ENCODE assay signal across 8 cellular contexts in genomic region chr5:138465288-138466057, GRCh38. TPM values are rescaled to one million over a fixed set of nuclear protein-coding genes. Genes with fewer than 3 reads are reported as not detected.
DNase-seq lines count a peak whose midpoint lies in the region; ATAC-seq and TF ChIP-seq lines count a peak whose summit lies in the region.

Gene EGR1, plus strand, starts transcription at chr5:138465479. Its CDS starts 283 bp downstream, at chr5:138465762.

- under 1% methylated on average over 62 of the region's 76 CpGs for WGBS in prostate gland
- under 1% methylated on average over 76 of the region's 76 CpGs for WGBS in urinary bladder

- H3K27me3 ChIP-seq in right atrium auricular region (no peaks in the 10 kb centered on the region), prostate gland (replicated peaks; ENCODE audit: insufficient read depth) (no peaks in the 10 kb centered on the region)

- intact Hi-C loops in prostate gland (cut with DNase I) = no loop called here

- H3K36me3 ChIP-seq in right atrium auricular region = peaks cover 18% of the 10 kb centered on the region
- no peaks in the 10 kb centered on the region for H3K36me3 ChIP-seq in prostate gland
- no peaks in the 10 kb centered on the region for H3K36me3 ChIP-seq in urinary bladder (ENCODE audit: insufficient read depth)

- peak; percentile 33 for ATAC-seq in GM18499 (IDR thresholded peaks at IDR 0.05; ENCODE audit: insufficient read depth, unreplicated experiment)
- ATAC-seq in HG02870 (IDR thresholded peaks at IDR 0.05; ENCODE audit: unreplicated experiment) = peak; percentile 53

- peaks cover 21% of the 10 kb centered on the region for H3K27me3 Mint-ChIP-seq in T-helper 1 cell treated with Interleukin-12 subunit alpha and Interleukin-12 subunit beta and Interleukin-4 antibody, amounts not matched to agents 30 μg/mL and 1 μg/mL, for 36 hours (ENCODE audit: low read depth)

- H3K27ac Mint-ChIP-seq in T-helper 1 cell treated with Interleukin-12 subunit alpha and Interleukin-12 subunit beta and Interleukin-4 antibody, amounts not matched to agents 30 μg/mL and 1 μg/mL, for 36 hours = peak within 1 kb of the TSS; percentile 91

- peak; percentile 74 for DNase-seq in NCI-H1436 treated with DMSO at 0.1 percent for 48 hours (lab: John Stamatoyannopoulos, UW)
- peak; percentile 88 for DNase-seq in amniotic stem cell (lab: John Stamatoyannopoulos, UW)
- DNase-seq in right atrium auricular region (ENCODE audit: low spot score) = peak; percentile 98
- peak; percentile 96 for DNase-seq in prostate gland (ENCODE audit: low spot score)

- H3K4me1 Mint-ChIP-seq in T-helper 1 cell treated with Interleukin-12 subunit alpha and Interleukin-12 subunit beta and Interleukin-4 antibody, amounts not matched to agents 30 μg/mL and 1 μg/mL, for 36 hours (ENCODE audit: low read depth) = peaks cover 16% of the 10 kb centered on the region

- TF ChIP-seq POLR2A in prostate gland (IDR thresholded peaks at IDR 0.05) = peak; percentile 97

- H3K4me3 ChIP-seq in right atrium auricular region (peak within 1 kb of the TSS; percentile 73 to 83), prostate gland (peak within 1 kb of the TSS; percentile 69 to 97), urinary bladder (ENCODE audit: low read depth, low read length) (peak within 1 kb of the TSS; percentile 46)

- no peaks in the 10 kb centered on the region for H3K9me3 Mint-ChIP-seq in T-helper 1 cell treated with Interleukin-12 subunit alpha and Interleukin-12 subunit beta and Interleukin-4 antibody, amounts not matched to agents 30 μg/mL and 1 μg/mL, for 36 hours

- H3K4me1 ChIP-seq in right atrium auricular region (peaks cover 0 to 48% of the 10 kb centered on the region in 2 donors), prostate gland (replicated peaks) (peaks cover 3% of the 10 kb centered on the region), urinary bladder (ENCODE audit: insufficient read depth) (peaks cover 2% of the 10 kb centered on the region)

- TF ChIP-seq CTCF in right atrium auricular region (IDR thresholded peaks at IDR 0.05) = no peak
- peak in 1 of 4 experiments; percentile 38 for TF ChIP-seq CTCF in prostate gland (IDR thresholded peaks at IDR 0.05)

- H3K27ac ChIP-seq in right atrium auricular region (peak within 1 kb of the TSS; percentile 96 to 99), prostate gland (peak within 1 kb of the TSS; percentile 99), urinary bladder (ENCODE audit: low read depth) (peak within 1 kb of the TSS; percentile 91)

- H3K4me3 Mint-ChIP-seq in T-helper 1 cell treated with Interleukin-12 subunit alpha and Interleukin-12 subunit beta and Interleukin-4 antibody, amounts not matched to agents 30 μg/mL and 1 μg/mL, for 36 hours = peak within 1 kb of the TSS; percentile 86

- no peaks in the 10 kb centered on the region for H3K9me3 ChIP-seq in right atrium auricular region
- no peaks in the 10 kb centered on the region for H3K9me3 ChIP-seq in prostate gland

- peaks cover 19% of the 10 kb centered on the region for H3K36me3 Mint-ChIP-seq in T-helper 1 cell treated with Interleukin-12 subunit alpha and Interleukin-12 subunit beta and Interleukin-4 antibody, amounts not matched to agents 30 μg/mL and 1 μg/mL, for 36 hours (ENCODE audit: low read depth)

RNA-seq across cellular contexts. Expression of gene EGR1, which starts in this region (rescaled TPM):
- total RNA-seq in right atrium auricular region (10 to 100 TPM; 17.3 to 73.0 TPM), prostate gland (10 to 100 TPM; 12.2 to 19.5 TPM), urinary bladder (12.8 TPM)
- 438 TPM for polyA plus RNA-seq in urinary bladder

Comparison
In these comparisons a context has a peak if more than half of its experiments do, and no peak if none do; other contexts are left out.
1. Peak in every context shown above with its lines: DNase-seq, ATAC-seq, H3K4me3 ChIP-seq and H3K27ac ChIP-seq.